In genomic region chr6:113862112-113862511, GRCh38 we compare ENCODE assay signal across 12 cellular contexts. TPM values are rescaled to one million over a fixed set of nuclear protein-coding genes. Genes with fewer than 3 reads are reported as not detected.
A peak's percentile ranks its signal among the peaks of the same experiment; 100 is the strongest.
DNase-seq lines count a peak whose midpoint lies in the region; ATAC-seq and TF ChIP-seq lines count a peak whose summit lies in the region.
"Had no signal": no experiment of that assay in that cellular context is flagged by ENCODE, and none has a peak within 500 bp of the region (broad histone marks: within the 10 kb centered on the region; RNA-seq: fewer than 3 reads in every experiment).

No MANE protein-coding gene starts in this region.

- H3K27ac Mint-ChIP-seq in activated CD8-positive, alpha-beta memory T cell treated with anti-CD3 and anti-CD28 coated beads, Interleukin-2, amount 10 ng/mL, durations not matched to agents 7 days and 5 days, result no peak overlapping the region

- H3K4me2 ChIP-seq in skeletal muscle satellite cell (ENCODE audit: low read length), result peak overlapping the region; percentile 20

- ATAC-seq in activated CD8-positive, alpha-beta memory T cell treated with anti-CD3 and anti-CD28 coated beads, Interleukin-2, amount 10 ng/mL, durations not matched to agents 7 days and 5 days, result no peak
- ATAC-seq in GM21723 (IDR thresholded peaks at IDR 0.05; ENCODE audit: unreplicated experiment) (no peak), GM21381 (IDR thresholded peaks at IDR 0.05; ENCODE audit: unreplicated experiment) (no peak)

- H3K36me3 Mint-ChIP-seq in activated CD8-positive, alpha-beta memory T cell treated with anti-CD3 and anti-CD28 coated beads, Interleukin-2, amount 10 ng/mL, durations not matched to agents 7 days and 5 days, result peaks cover 2% of the 10 kb centered on the region

- no peaks in the 10 kb centered on the region for H3K27me3 ChIP-seq in skeletal muscle satellite cell (ENCODE audit: control insufficient read depth, insufficient read depth, low read length)
- H3K27me3 ChIP-seq: upper lobe of left lung had no signal

- DNase-seq in NCI-H2196 (lab: John Stamatoyannopoulos, UW; ENCODE audit: unreplicated experiment) (peak; percentile 11), NCI-H2196 treated with DMSO at 0.1 percent for 48 hours (lab: John Stamatoyannopoulos, UW; ENCODE audit: unreplicated experiment) (no peak), fibroblast of peridontal ligament (ENCODE audit: extremely low read depth) (peak; percentile 37)
- no peak for DNase-seq in activated CD8-positive, alpha-beta memory T cell treated with anti-CD3 and anti-CD28 coated beads, Interleukin-2, amount 10 ng/mL, durations not matched to agents 7 days and 5 days
- DNase-seq: activated naive CD4-positive, alpha-beta T cell treated with anti-CD3 and anti-CD28 coated beads, Interleukin-2, amount 50 U/mL, for 16 hours; DND-41; MM.1S; upper lobe of left lung had no signal

- no peak overlapping the region for H3K4me3 Mint-ChIP-seq in activated CD8-positive, alpha-beta memory T cell treated with anti-CD3 and anti-CD28 coated beads, Interleukin-2, amount 10 ng/mL, durations not matched to agents 7 days and 5 days

- no peaks in the 10 kb centered on the region for H3K9me3 ChIP-seq in skeletal muscle satellite cell (replicated peaks; ENCODE audit: low read length)
- H3K9me3 ChIP-seq: upper lobe of left lung had no signal

- no peaks in the 10 kb centered on the region for H3K9me3 Mint-ChIP-seq in activated CD8-positive, alpha-beta memory T cell treated with anti-CD3 and anti-CD28 coated beads, Interleukin-2, amount 10 ng/mL, durations not matched to agents 7 days and 5 days (ENCODE audit: low read depth)

- no peak overlapping the region for H3K9ac ChIP-seq in skeletal muscle satellite cell (ENCODE audit: low read depth, low read length)

- CTCF ChIA-PET in activated CD8-positive, alpha-beta memory T cell treated with anti-CD3 and anti-CD28 coated beads, Interleukin-2, amount 10 ng/mL, durations not matched to agents 7 days and 5 days (lab: Charles Lee), result no interaction called here

- no peak overlapping the region for H3K4me3 ChIP-seq in skeletal muscle satellite cell (ENCODE audit: low read length)

- peaks cover 16% of the 10 kb centered on the region for H3K4me1 Mint-ChIP-seq in activated CD8-positive, alpha-beta memory T cell treated with anti-CD3 and anti-CD28 coated beads, Interleukin-2, amount 10 ng/mL, durations not matched to agents 7 days and 5 days

- H3K4me1 ChIP-seq in skeletal muscle satellite cell (ENCODE audit: control insufficient read depth, insufficient read depth, low read length), result peaks cover 6% of the 10 kb centered on the region

- H3K27me3 Mint-ChIP-seq in activated CD8-positive, alpha-beta memory T cell treated with anti-CD3 and anti-CD28 coated beads, Interleukin-2, amount 10 ng/mL, durations not matched to agents 7 days and 5 days, result peaks cover 36% of the 10 kb centered on the region

- H3K36me3 ChIP-seq in skeletal muscle satellite cell (ENCODE audit: insufficient read depth, low read length), result peaks cover 21% of the 10 kb centered on the region
- H3K36me3 ChIP-seq: upper lobe of left lung had no signal

TF ChIP-seq in PFSK-1, 5 proteins besides CTCF, POLR2A, EP300 and RAD21:
- TF ChIP-seq SIN3A (IDR thresholded peaks at IDR 0.05; ENCODE audit: borderline replicate concordance, insufficient read depth, low read length) (no peak), POLR2AphosphoS5 (IDR thresholded peaks at IDR 0.05; ENCODE audit: low read depth, low read length) (0 out of 2 replicates have a peak, but pooled peaks have one; percentile 26), REST (IDR thresholded peaks at IDR 0.05; ENCODE audit: insufficient read depth in 1 of 2, low read depth in 2 of 2, low read length in 2 of 2) (no peak)

RNA-seq across cellular contexts. Expression of gene MARCKS, which starts 5.0 kb away (rescaled TPM):
- 63.1 TPM for polyA plus RNA-seq in PFSK-1 (2012; ENCODE audit: insufficient read length, low read depth)
- total RNA-seq in skeletal muscle satellite cell (2012; rRNA removed), result 51.7 and 70.3 TPM in 2 replicates
- under 1 TPM in 1 of 2 experiments, not detected in 1; 0.30 TPM for total RNA-seq in activated CD8-positive, alpha-beta memory T cell treated with anti-CD3 and anti-CD28 coated beads, Interleukin-2, amount 10 ng/mL, durations not matched to agents 7 days and 5 days

Comparison
In these comparisons a context has a peak if more than half of its experiments do, and no peak if none do; other contexts are left out.
1. DNase-seq: peak in NCI-H2196 (single experiment) and fibroblast of peridontal ligament (single experiment); none in NCI-H2196 treated with DMSO at 0.1 percent for 48 hours (single experiment) and activated CD8-positive, alpha-beta memory T cell treated with anti-CD3 and anti-CD28 coated beads, Interleukin-2, amount 10 ng/mL, durations not matched to agents 7 days and 5 days (single experiment).